In genomic region chr6:104509355-104509754, GRCh38 we compare ENCODE assay signal across 23 cellular contexts.
A peak's percentile ranks its signal among the peaks of the same experiment; 100 is the strongest.
DNase-seq lines count a peak whose midpoint lies in the region; FAIRE-seq lines count a peak whose summit lies in the region.
"Had no signal": no experiment of that assay in that cellular context is flagged by ENCODE, and none has a peak within 500 bp of the region (broad histone marks: within the 10 kb centered on the region; RNA-seq: fewer than 3 reads in every experiment).

No MANE protein-coding gene starts in this region.

- H4K91ac ChIP-seq in neuronal stem cell (ENCODE audit: low read depth, low read length, poor library complexity): no peak overlapping the region

- H3K4me3 ChIP-seq in neuronal stem cell (ENCODE audit: low read length in 2 of 2): no peak overlapping the region
- H3K4me3 ChIP-seq: GM23248, HAP-1 had no signal

- H3K4me2 ChIP-seq in neuronal stem cell (ENCODE audit: insufficient read depth, low read length, poor library complexity, severe bottlenecking): no peak overlapping the region

- no peak overlapping the region for H2BK5ac ChIP-seq in neuronal stem cell (ENCODE audit: low read length)

- H3K4me1 ChIP-seq in neuronal stem cell (ENCODE audit: control insufficient read depth in 2 of 2, insufficient read depth in 1 of 2, low read depth in 1 of 2, low read length in 2 of 2): no peaks in the 10 kb centered on the region
- H3K4me1 ChIP-seq: HAP-1 had no signal

- H3K9ac ChIP-seq in neuronal stem cell (ENCODE audit: low read depth, low read length, poor library complexity): no peak overlapping the region
- H3K9ac ChIP-seq: GM23248 had no signal

- no peak overlapping the region for H3K23ac ChIP-seq in neuronal stem cell (ENCODE audit: low read depth, low read length, poor library complexity)

- no peaks in the 10 kb centered on the region for H3K27me3 ChIP-seq in neuronal stem cell (ENCODE audit: control insufficient read depth in 3 of 3, insufficient read depth in 3 of 3, low read depth in 1 of 3, low read length in 3 of 3)
- H3K27me3 ChIP-seq: BE2C had no signal

- no peaks in the 10 kb centered on the region for H3K79me1 ChIP-seq in neuronal stem cell (ENCODE audit: low read depth, low read length)

- no peaks in the 10 kb centered on the region for H3K36me3 ChIP-seq in neuronal stem cell (replicated peaks in 1 of 2; ENCODE audit: control insufficient read depth in 2 of 2, insufficient read depth in 2 of 2, low read length in 2 of 2)
- H3K36me3 ChIP-seq: BE2C, HAP-1 had no signal

- H2BK15ac ChIP-seq in neuronal stem cell (ENCODE audit: low read length): no peak overlapping the region

- H3K18ac ChIP-seq in neuronal stem cell (ENCODE audit: low read length): no peak overlapping the region

- no peak overlapping the region for H3K14ac ChIP-seq in neuronal stem cell (ENCODE audit: low read length)

- no CpG with 5 or more reads among the region's 3 CpGs for WGBS in neuronal stem cell (ENCODE audit: extremely low coverage in 2 of 2, insufficient read length in 2 of 2, insufficient replicate concordance in 1 of 2), 2 donors

- no peak overlapping the region for H2AFZ ChIP-seq in neuronal stem cell (ENCODE audit: low read length)
- H2AFZ ChIP-seq: GM23248 had no signal

- H2BK12ac ChIP-seq in neuronal stem cell (ENCODE audit: low read length): no peak overlapping the region

- FAIRE-seq in colon (lab: Jason Lieb, UNC): peak; percentile 68
- FAIRE-seq: A204.1, GM12892, GM18507, HTR-8/SVneo had no signal

- peak; percentile 64 for DNase-seq in NCI-H146 treated with DMSO at 0.1 percent for 48 hours (lab: John Stamatoyannopoulos, UW; ENCODE audit: unreplicated experiment)
- DNase-seq in NCI-H748 (lab: John Stamatoyannopoulos, UW; ENCODE audit: unreplicated experiment): peak; percentile 81
- DNase-seq in neuronal stem cell (ENCODE audit: low spot score): no peak
- DNase-seq in NOMO-1 treated with dmso at 0.1 percent for 144 hours (lab: John Stamatoyannopoulos, UW; ENCODE audit: unreplicated experiment): no peak
- DNase-seq in NCI-H526 treated with DMSO at 0.1 percent for 48 hours (lab: John Stamatoyannopoulos, UW): no peak
- DNase-seq: ACHN; BE2C; C1 segment of cervical spinal cord; CD4-positive, CD25-positive, alpha-beta regulatory T cell; CD8-positive, alpha-beta memory T cell; COR-L47; DMS 273 treated with DMSO at 0.1 percent for 48 hours; DMS79; GDM1; GM23248; IMR-90 had no signal

- H3K27ac ChIP-seq in neuronal stem cell (replicated peaks; ENCODE audit: low read length): no peak overlapping the region
- H3K27ac ChIP-seq: GM23248, HL-60 had no signal

- peaks cover 0 to 1% of the 10 kb centered on the region in 2 donors for H3K9me3 ChIP-seq in neuronal stem cell (replicated peaks in 1 of 2; ENCODE audit: control insufficient read depth in 2 of 2, insufficient read depth in 1 of 2, low read depth in 1 of 2, low read length in 2 of 2)
- H3K9me3 ChIP-seq: BE2C, HAP-1 had no signal

- no peak overlapping the region for H3K4ac ChIP-seq in neuronal stem cell (ENCODE audit: low read length)

- H4K8ac ChIP-seq in neuronal stem cell (ENCODE audit: low read depth, low read length): no peak overlapping the region

- H2AK5ac ChIP-seq in neuronal stem cell (ENCODE audit: low read depth, low read length): no peak overlapping the region

- H2BK120ac ChIP-seq in neuronal stem cell (ENCODE audit: low read depth, low read length): no peak overlapping the region

Comparison
In these comparisons a context has a peak if more than half of its experiments do, and no peak if none do; other contexts are left out.
1. DNase-seq: peak in NCI-H146 treated with DMSO at 0.1 percent for 48 hours (single experiment) and NCI-H748 (single experiment); none in neuronal stem cell (single experiment), NOMO-1 treated with dmso at 0.1 percent for 144 hours (single experiment) and NCI-H526 treated with DMSO at 0.1 percent for 48 hours (single experiment).